ENCODE assay signal across 8 cellular contexts in the genomic region with DNA sequence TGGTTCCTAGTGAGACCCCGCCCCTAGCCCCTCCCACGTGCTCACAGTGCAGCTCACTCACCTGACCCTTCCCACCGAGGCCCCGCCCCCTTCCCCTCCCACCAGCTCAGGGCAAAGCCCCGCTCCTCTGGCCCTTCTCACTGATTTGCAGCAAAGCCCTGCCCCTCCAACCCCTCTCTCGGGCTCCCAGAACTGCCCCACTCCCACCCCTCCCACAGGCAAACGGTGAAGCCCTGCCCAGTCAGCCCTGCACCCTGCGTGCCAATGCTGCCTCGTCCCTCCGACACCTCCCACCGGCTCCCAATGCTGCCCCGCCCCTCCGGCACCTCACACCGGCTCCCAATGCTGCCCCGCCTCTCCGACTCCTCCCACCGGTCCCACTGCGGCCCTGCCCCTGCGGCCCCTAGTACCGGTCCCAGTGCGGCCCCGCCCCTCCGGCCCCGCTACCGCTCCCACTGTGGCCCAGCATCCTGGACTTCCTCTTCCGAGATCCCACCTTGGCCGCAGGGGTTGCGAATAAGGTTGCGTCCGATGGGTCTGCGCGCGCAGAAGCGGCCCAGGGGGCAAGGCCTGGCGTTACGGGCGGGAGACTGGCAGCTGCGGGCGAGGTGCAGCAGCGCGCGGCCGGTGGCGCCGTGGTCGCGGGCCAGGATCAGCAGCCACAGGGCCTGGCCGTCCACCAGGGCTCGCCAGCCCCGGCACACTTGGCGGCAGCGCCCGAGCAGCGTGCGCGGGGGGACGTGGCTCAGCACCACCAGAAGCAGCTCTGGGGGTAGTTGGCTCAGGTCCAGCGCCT. TPM values are rescaled to one million over a fixed set of nuclear protein-coding genes. Genes with fewer than 3 reads are reported as not detected.
DNase-seq lines count a peak whose midpoint lies in the region; ATAC-seq lines count a peak whose summit lies in the region.

No MANE protein-coding gene starts in this region.

- H3K4me3 Mint-ChIP-seq in central memory CD8-positive, alpha-beta T cell, result peak overlapping the region; percentile 75

- peaks cover 6% of the 10 kb centered on the region for H3K4me1 Mint-ChIP-seq in central memory CD8-positive, alpha-beta T cell

- H3K36me3 Mint-ChIP-seq in central memory CD8-positive, alpha-beta T cell (ENCODE audit: insufficient read depth), result peaks cover 1% of the 10 kb centered on the region

- H3K27ac Mint-ChIP-seq in central memory CD8-positive, alpha-beta T cell (ENCODE audit: low read depth), result no peak overlapping the region

- H3K9me3 Mint-ChIP-seq in central memory CD8-positive, alpha-beta T cell, result no peaks in the 10 kb centered on the region

- DNase-seq in CD1c-positive myeloid dendritic cell (ENCODE audit: extremely low spot score) (peak; percentile 56), H4 (ENCODE audit: low spot score) (peak; percentile 93), NCI-H2171 (lab: John Stamatoyannopoulos, UW) (peak; percentile 98), islet precursor cell (peak; percentile 100)
- peak; percentile 21 to 55 for DNase-seq in central memory CD8-positive, alpha-beta T cell (ENCODE audit: low spot score in 2 of 2)
- DNase-seq in stimulated activated CD4-positive, alpha-beta T cell treated with anti-CD3 and anti-CD28 coated beads, Interleukin-12 subunit alpha, Interleukin-12 subunit beta, amount 100 ng/mL, for 4 hours, result peak; percentile 82

- peaks cover 13% of the 10 kb centered on the region for H3K27me3 Mint-ChIP-seq in central memory CD8-positive, alpha-beta T cell

- ATAC-seq in activated CD4-positive, CD25-positive, alpha-beta regulatory T cell treated with anti-CD3 and anti-CD28 coated beads, Interleukin-2, amount 50 U/mL, for 24 hours, result peak; percentile 91 to 93
- peak; percentile 79 for ATAC-seq in central memory CD8-positive, alpha-beta T cell (replicated peaks; ENCODE audit: extremely low read depth, poor library complexity, severe bottlenecking)
- no peak for ATAC-seq in GM18520 (IDR thresholded peaks at IDR 0.05; ENCODE audit: unreplicated experiment)

RNA-seq across cellular contexts. Expression of a gene that starts 0.8 kb away (rescaled TPM):
- total RNA-seq in H4 (2014; rRNA removed; shearing (Covaris generic)), result 2.2 and 4.5 TPM in 2 replicates

RNA-seq across cellular contexts. Expression of a gene that starts 52.6 kb away (rescaled TPM):
- total RNA-seq in H4 (2014; rRNA removed; shearing (Covaris generic)), result not detected in 2 replicates

RNA-seq across cellular contexts. Expression of a gene that starts 56.0 kb away (rescaled TPM):
- total RNA-seq in H4 (2014; rRNA removed; shearing (Covaris generic)), result 35.6 and 46.6 TPM in 2 replicates

Comparison
In these comparisons a context has a peak if more than half of its experiments do, and no peak if none do; other contexts are left out.
1. DNase-seq: peak in every context shown above with its lines; median percentile 100 in islet precursor cell; 98 in NCI-H2171; 93 in H4; 82 in stimulated activated CD4-positive, alpha-beta T cell treated with anti-CD3 and anti-CD28 coated beads, Interleukin-12 subunit alpha, Interleukin-12 subunit beta, amount 100 ng/mL, for 4 hours; 56 in CD1c-positive myeloid dendritic cell; 38 in central memory CD8-positive, alpha-beta T cell.